Comparison of ENCODE assay signal across 8 cellular contexts in genomic region chr17:17849147-17849820, GRCh38. TPM values are rescaled to one million over a fixed set of nuclear protein-coding genes. Genes with fewer than 3 reads are reported as not detected.
A peak's percentile ranks its signal among the peaks of the same experiment; 100 is the strongest.
DNase-seq lines count a peak whose midpoint lies in the region; ATAC-seq lines count a peak whose summit lies in the region.

No MANE protein-coding gene starts in this region.

- H3K9me3 Mint-ChIP-seq in IgD-negative memory B cell (no peaks in the 10 kb centered on the region), naive B cell (no peaks in the 10 kb centered on the region)

- DNase-seq in Daoy (ENCODE audit: low read depth), result peak; percentile 80
- DNase-seq in activated CD4-positive, CD25-positive, alpha-beta regulatory T cell treated with anti-CD3 and anti-CD28 coated beads, Interleukin-2, amount 50 U/mL, for 72 hours, result peak; percentile 75
- peak; percentile 83 for DNase-seq in central memory CD4-positive, alpha-beta T cell
- no peak for DNase-seq in naive B cell
- peak; percentile 88 for DNase-seq in stimulated activated naive CD4-positive, alpha-beta T cell treated with Interleukin-2 at 50 U/mL for 16 hours (lab: John Stamatoyannopoulos, UW)
- DNase-seq in islet precursor cell, result no peak

- peak overlapping the region in 1 of 4 donors; percentile 79 for H3K4me3 Mint-ChIP-seq in IgD-negative memory B cell
- H3K4me3 Mint-ChIP-seq in naive B cell, result no peak overlapping the region

- ATAC-seq in naive B cell (ENCODE audit: low read depth in 2 of 2) (peak; percentile 19 to 32), GM19452 (IDR thresholded peaks at IDR 0.05; ENCODE audit: unreplicated experiment) (no peak)

- H3K4me1 Mint-ChIP-seq in IgD-negative memory B cell (peaks cover 7 to 9% (median 9%) of the 10 kb centered on the region in 3 donors), naive B cell (peaks cover 27 to 42% (median 33%) of the 10 kb centered on the region in 3 donors)

- peaks cover 5% of the 10 kb centered on the region for H3K36me3 Mint-ChIP-seq in IgD-negative memory B cell
- no peaks in the 10 kb centered on the region for H3K36me3 Mint-ChIP-seq in naive B cell

- H3K27ac Mint-ChIP-seq in IgD-negative memory B cell (peak overlapping the region in 2 of 3 donors; percentile 57 to 74), naive B cell (peak overlapping the region in 3 of 6 donors; percentile 10 to 57 (median 33))

- no peaks in the 10 kb centered on the region for H3K27me3 Mint-ChIP-seq in IgD-negative memory B cell
- H3K27me3 Mint-ChIP-seq in naive B cell, result no peaks in the 10 kb centered on the region

RNA-seq across cellular contexts. Expression of gene SREBF1, which starts 12.5 kb away (rescaled TPM):
- 19.1 and 24.7 TPM in 2 replicates for total RNA-seq in Daoy (2014; rRNA removed; shearing (Covaris generic))
- polyA plus RNA-seq in IgD-negative memory B cell (9.1 TPM), naive B cell (ENCODE audit: low read depth in 6 of 6) (10 to 100 TPM in 1 of 6 donors, 1 to 10 TPM in 5; 4.8 to 10.0 (median 5.4) TPM)

Comparison
In these comparisons a context has a peak if more than half of its experiments do, and no peak if none do; other contexts are left out.
1. DNase-seq: peak in Daoy (single experiment), activated CD4-positive, CD25-positive, alpha-beta regulatory T cell treated with anti-CD3 and anti-CD28 coated beads, Interleukin-2, amount 50 U/mL, for 72 hours (single experiment), central memory CD4-positive, alpha-beta T cell (single experiment) and stimulated activated naive CD4-positive, alpha-beta T cell treated with Interleukin-2 at 50 U/mL for 16 hours (single experiment); none in naive B cell (single experiment) and islet precursor cell (single experiment).